In genomic region chr9:101376117-101376866, GRCh38 we compare ENCODE assay signal across 1 cellular context.
TF ChIP-seq lines count a peak whose summit lies in the region.

No MANE protein-coding gene starts in this region.

TF ChIP-seq in A549, 52 proteins besides CTCF, POLR2A, EP300 and RAD21 (continued from another document):
- TF ChIP-seq HMGXB4 (CRISPR knock-in tag; IDR thresholded peaks at IDR 0.05; ENCODE audit: borderline replicate concordance) (no peak), SREBF2 (IDR thresholded peaks at IDR 0.05) (no peak), FOXS1 (CRISPR knock-in tag; IDR thresholded peaks at IDR 0.05) (no peak)
